In the genomic region with DNA sequence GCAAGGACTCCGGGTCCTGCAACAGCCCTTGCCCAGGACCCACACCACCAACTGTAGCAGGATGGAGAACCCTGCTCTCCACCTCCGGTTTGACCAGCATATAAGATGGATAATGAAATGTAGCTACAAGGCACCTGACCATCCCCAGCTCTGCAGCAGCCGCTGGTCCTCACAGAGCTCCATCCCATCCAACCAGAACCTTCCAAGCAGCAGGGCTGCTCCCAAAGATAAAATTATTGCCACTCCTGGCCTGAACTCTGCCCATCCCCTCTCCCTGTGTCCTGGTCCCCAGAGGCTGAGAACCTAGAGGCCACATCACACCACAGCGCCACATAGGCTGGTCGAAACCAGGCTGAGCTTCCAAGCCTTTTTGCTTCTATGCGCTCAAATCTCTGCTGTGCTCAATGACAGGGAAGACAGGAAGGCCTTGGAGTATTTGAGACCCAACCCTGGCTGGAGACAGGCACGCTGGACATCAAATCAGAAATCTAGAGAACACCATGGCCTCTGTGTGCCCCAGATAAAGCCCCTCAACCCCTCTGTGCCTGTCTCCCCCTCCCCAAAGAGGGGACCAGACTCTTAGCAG, we compare ENCODE assay signal across 10 cellular contexts. TPM values are rescaled to one million over a fixed set of nuclear protein-coding genes. Genes with fewer than 3 reads are reported as not detected.
DNase-seq lines count a peak whose midpoint lies in the region; ATAC-seq and TF ChIP-seq lines count a peak whose summit lies in the region.
"Had no signal": no experiment of that assay in that cellular context is flagged by ENCODE, and none has a peak within 500 bp of the region (broad histone marks: within the 10 kb centered on the region; RNA-seq: fewer than 3 reads in every experiment).

No MANE protein-coding gene starts in this region.

- intact Hi-C loops in lower lobe of right lung (cut with DNase I): no loop called here

- TF ChIP-seq CTCF in H9 (conservative IDR thresholded peaks at IDR 0.05) (no peak), lower lobe of right lung (IDR thresholded peaks at IDR 0.05) (no peak), MM.1S (IDR thresholded peaks at IDR 0.05; ENCODE audit: low read length) (no peak)

- H3K36me3 ChIP-seq in lower lobe of right lung (peaks cover 40% of the 10 kb centered on the region), skeletal muscle tissue (ENCODE audit: control insufficient read depth in 3 of 3, insufficient read depth in 3 of 3, low read length in 3 of 3) (peaks cover 8 to 14% (median 9%) of the 10 kb centered on the region in 3 donors), MM.1S (replicated peaks; ENCODE audit: insufficient read depth, low read length) (no peaks in the 10 kb centered on the region)

- no peak overlapping the region for H2BK5ac ChIP-seq in H9 (ENCODE audit: insufficient read length, low read length)

- H3K23ac ChIP-seq in H9 (ENCODE audit: insufficient read length, low read depth, low read length): no peak overlapping the region

- H3T11ph ChIP-seq in H9 (ENCODE audit: low read length): no peak overlapping the region

- H2AK5ac ChIP-seq in H9 (ENCODE audit: insufficient read length, low read length): no peak overlapping the region

- H3K4me1 Mint-ChIP-seq in H9: peaks cover 42 to 46% of the 10 kb centered on the region in 2 experiments
- H3K4me1 Mint-ChIP-seq in activated naive CD8-positive, alpha-beta T cell treated with anti-CD3 and anti-CD28 coated beads, Interleukin-2, amount 10 ng/mL, durations not matched to agents 7 days and 5 days: peaks cover 27% of the 10 kb centered on the region

- H4K5ac ChIP-seq in H9 (ENCODE audit: insufficient read length, low read depth, low read length): no peak overlapping the region

- no peak overlapping the region for H3K14ac ChIP-seq in H9 (ENCODE audit: insufficient read depth, low read length)

- no peaks in the 10 kb centered on the region for H3K27me3 ChIP-seq in H9 (ENCODE audit: insufficient read depth, low read length)
- H3K27me3 ChIP-seq in lower lobe of right lung (ENCODE audit: low read depth): no peaks in the 10 kb centered on the region
- no peaks in the 10 kb centered on the region for H3K27me3 ChIP-seq in skeletal muscle tissue (ENCODE audit: control insufficient read depth in 3 of 3, insufficient read depth in 3 of 3, low read length in 3 of 3)
- no peaks in the 10 kb centered on the region for H3K27me3 ChIP-seq in MM.1S (replicated peaks; ENCODE audit: insufficient read depth, low read length)

- peaks cover 2% of the 10 kb centered on the region for H3K79me1 ChIP-seq in H9 (ENCODE audit: insufficient read depth, low read depth, low read length, poor library complexity, severe bottlenecking)

- no peaks in the 10 kb centered on the region for H3K27me3 Mint-ChIP-seq in H9 (ENCODE audit: low read depth)
- H3K27me3 Mint-ChIP-seq in activated naive CD8-positive, alpha-beta T cell treated with anti-CD3 and anti-CD28 coated beads, Interleukin-2, amount 10 ng/mL, durations not matched to agents 7 days and 5 days: no peaks in the 10 kb centered on the region

- no peak overlapping the region for H3K56ac ChIP-seq in H9 (ENCODE audit: insufficient read length, low read depth, low read length)

- H2BK20ac ChIP-seq in H9 (ENCODE audit: low read depth, low read length, poor library complexity, severe bottlenecking): no peak overlapping the region

- H3K27ac ChIP-seq in H9 (ENCODE audit: insufficient read length, low read depth, low read length): no peak overlapping the region
- peak overlapping the region; percentile 76 for H3K27ac ChIP-seq in lower lobe of right lung
- peak overlapping the region; percentile 65 for H3K27ac ChIP-seq in skeletal muscle tissue (ENCODE audit: low read depth, low read length)
- no peak overlapping the region for H3K27ac ChIP-seq in MM.1S (ENCODE audit: low read length)

- WGBS in H9 (ENCODE audit: extremely low coverage, insufficient read length, low lambda C conversion rate): no CpG with 5 or more reads among the region's 7 CpGs

- H2AFZ ChIP-seq in H9 (ENCODE audit: low read length) (no peak overlapping the region), MM.1S (ENCODE audit: low read length) (no peak overlapping the region)

- H2BK12ac ChIP-seq in H9 (ENCODE audit: insufficient read length, low read depth, low read length): no peak overlapping the region

- H3K9me3 ChIP-seq in H9 (ENCODE audit: control insufficient read depth, low read depth, low read length): no peaks in the 10 kb centered on the region
- H3K9me3 ChIP-seq in lower lobe of right lung: no peaks in the 10 kb centered on the region
- H3K9me3 ChIP-seq in skeletal muscle tissue (ENCODE audit: control insufficient read depth in 3 of 3, low read length in 3 of 3): no peaks in the 10 kb centered on the region
- no peaks in the 10 kb centered on the region for H3K9me3 ChIP-seq in MM.1S (replicated peaks; ENCODE audit: insufficient read depth, low read length)

- H3K4me2 ChIP-seq in H9 (ENCODE audit: insufficient read depth, insufficient read length, low read length): no peak overlapping the region
- no peak overlapping the region for H3K4me2 ChIP-seq in MM.1S (ENCODE audit: low read depth, low read length)

- H2BK120ac ChIP-seq in H9 (ENCODE audit: low read depth, low read length, poor library complexity, severe bottlenecking): no peak overlapping the region

- peaks cover 14% of the 10 kb centered on the region for H3K23me2 ChIP-seq in H9 (ENCODE audit: insufficient read length, low read depth, low read length, poor library complexity, severe bottlenecking)

- H3K18ac ChIP-seq in H9 (ENCODE audit: insufficient read length, low read depth, low read length): no peak overlapping the region

- no peak overlapping the region for H3K4me3 ChIP-seq in lower lobe of right lung
- peak overlapping the region in 2 of 3 donors; percentile 56 to 60 for H3K4me3 ChIP-seq in skeletal muscle tissue (ENCODE audit: low read length in 3 of 3)
- H3K4me3 ChIP-seq in MM.1S (ENCODE audit: low read length): no peak overlapping the region
- H3K4me3 ChIP-seq: K562 had no signal

- peaks cover 0 to 3% of the 10 kb centered on the region in 2 experiments; a peak in 2 of 5 replicates for H3K9me3 Mint-ChIP-seq in H9
- H3K9me3 Mint-ChIP-seq in activated naive CD8-positive, alpha-beta T cell treated with anti-CD3 and anti-CD28 coated beads, Interleukin-2, amount 10 ng/mL, durations not matched to agents 7 days and 5 days: no peaks in the 10 kb centered on the region
- H3K9me3 Mint-ChIP-seq: activated naive CD4-positive, alpha-beta T cell treated with anti-CD3 and anti-CD28 coated beads, Interleukin-2, amount 50 U/mL, for 72 hours had no signal

- H4K8ac ChIP-seq in H9 (replicated peaks; ENCODE audit: insufficient read length, low read depth, low read length): no peak overlapping the region

- H4K20me1 ChIP-seq in H9 (ENCODE audit: control insufficient read depth, insufficient read depth, insufficient read length): no peaks in the 10 kb centered on the region
- no peaks in the 10 kb centered on the region for H4K20me1 ChIP-seq in MM.1S (ENCODE audit: insufficient read depth, low read length)

- no peaks in the 10 kb centered on the region; the same call in 1 of the 2 replicates for H3K4me1 ChIP-seq in H9 (ENCODE audit: insufficient read depth, low read length)
- peaks cover 34% of the 10 kb centered on the region for H3K4me1 ChIP-seq in lower lobe of right lung
- H3K4me1 ChIP-seq in skeletal muscle tissue (ENCODE audit: control insufficient read depth in 3 of 3, insufficient read depth in 3 of 3, low read length in 3 of 3): peaks cover 29 to 38% (median 30%) of the 10 kb centered on the region in 3 donors
- no peaks in the 10 kb centered on the region for H3K4me1 ChIP-seq in MM.1S (ENCODE audit: low read length)

- H3K27ac Mint-ChIP-seq in H9: peak overlapping the region in 2 of 3 experiments; percentile 56 to 90; a peak in 4 of 7 replicates
- H3K27ac Mint-ChIP-seq in activated naive CD8-positive, alpha-beta T cell treated with anti-CD3 and anti-CD28 coated beads, Interleukin-2, amount 10 ng/mL, durations not matched to agents 7 days and 5 days: peak overlapping the region; percentile 30

- H3F3A ChIP-seq in MM.1S (ENCODE audit: insufficient read depth, low read length): no peaks in the 10 kb centered on the region

- DNase-seq in H9 (no peak), lower lobe of right lung (no peak), MM.1S (no peak)
- DNase-seq in activated naive CD8-positive, alpha-beta T cell treated with anti-CD3 and anti-CD28 coated beads, Interleukin-2, amount 10 ng/mL, durations not matched to agents 7 days and 5 days: no peak
- no peak for DNase-seq in effector CD4-positive, alpha-beta T cell
- DNase-seq: stimulated activated CD8-positive, alpha-beta memory T cell treated with anti-CD3 and anti-CD28 coated beads, Interleukin-4, amount 100 ng/mL, for 48 hours had no signal

- no peak overlapping the region for H4K91ac ChIP-seq in H9 (ENCODE audit: insufficient read length, low read depth, low read length)

- H3K9ac ChIP-seq in H9 (ENCODE audit: extremely low read depth, insufficient read length, low read length) (no peak overlapping the region), skeletal muscle tissue (ENCODE audit: low read depth in 1 of 3, low read length in 3 of 3) (peak overlapping the region in 2 of 3 donors; percentile 32 to 57), MM.1S (ENCODE audit: low read length) (no peak overlapping the region)

- H3K79me2 ChIP-seq in H9 (ENCODE audit: insufficient read depth, low read length): peaks cover 24% of the 10 kb centered on the region; the same call in 1 of the 2 replicates
- H3K79me2 ChIP-seq in MM.1S (ENCODE audit: low read length): no peaks in the 10 kb centered on the region

- H3K36me3 Mint-ChIP-seq in H9 (ENCODE audit: insufficient read depth in 1 of 3, low read depth in 3 of 3): peaks cover 21 to 63% (median 55%) of the 10 kb centered on the region in 3 experiments
- peaks cover 3% of the 10 kb centered on the region for H3K36me3 Mint-ChIP-seq in activated naive CD8-positive, alpha-beta T cell treated with anti-CD3 and anti-CD28 coated beads, Interleukin-2, amount 10 ng/mL, durations not matched to agents 7 days and 5 days

- ATAC-seq in activated naive CD8-positive, alpha-beta T cell treated with anti-CD3 and anti-CD28 coated beads, Interleukin-2, amount 10 ng/mL, durations not matched to agents 7 days and 5 days (ENCODE audit: low read depth): no peak
- ATAC-seq in lower lobe of right lung: no peak
- no peak for ATAC-seq in HG03521 (IDR thresholded peaks at IDR 0.05; ENCODE audit: unreplicated experiment)
- ATAC-seq: activated naive CD4-positive, alpha-beta T cell treated with anti-CD3 and anti-CD28 coated beads, Interleukin-2, amount 50 U/mL, for 72 hours; K562 had no signal

- H3K4me3 Mint-ChIP-seq in H9: peak overlapping the region in 1 of 2 experiments; percentile 46; a peak in 1 of 5 replicates
- no peak overlapping the region for H3K4me3 Mint-ChIP-seq in activated naive CD8-positive, alpha-beta T cell treated with anti-CD3 and anti-CD28 coated beads, Interleukin-2, amount 10 ng/mL, durations not matched to agents 7 days and 5 days

- POLR2A ChIA-PET in activated naive CD8-positive, alpha-beta T cell treated with anti-CD3 and anti-CD28 coated beads, Interleukin-2, amount 10 ng/mL, durations not matched to agents 7 days and 5 days (lab: Charles Lee): no interaction called here

- H3K9me2 ChIP-seq in MM.1S (replicated peaks; ENCODE audit: insufficient read depth, low read length): no peaks in the 10 kb centered on the region

- no peak overlapping the region for H2BK15ac ChIP-seq in H9 (ENCODE audit: low read depth, low read length)

- no peak overlapping the region for H3K4ac ChIP-seq in H9 (ENCODE audit: low read depth, low read length)

RNA-seq across cellular contexts. Expression of a gene that starts 4.2 kb away (rescaled TPM):
- total RNA-seq in H9 (2021) (209 TPM in 2 replicates), lower lobe of right lung (83.5 TPM), skeletal muscle tissue (76.2 TPM)
- 10 to 100 TPM; 31.7 to 32.3 TPM for total RNA-seq in activated naive CD8-positive, alpha-beta T cell treated with anti-CD3 and anti-CD28 coated beads, Interleukin-2, amount 10 ng/mL, durations not matched to agents 7 days and 5 days

RNA-seq across cellular contexts. Expression of a gene that starts 34.2 kb away (rescaled TPM):
- 13.0 and 14.8 TPM in 2 replicates for total RNA-seq in H9 (2021)
- total RNA-seq in activated naive CD8-positive, alpha-beta T cell treated with anti-CD3 and anti-CD28 coated beads, Interleukin-2, amount 10 ng/mL, durations not matched to agents 7 days and 5 days: 10 to 100 TPM; 41.2 to 42.1 TPM
- 12.7 TPM for total RNA-seq in lower lobe of right lung
- 12.0 TPM for total RNA-seq in skeletal muscle tissue

RNA-seq across cellular contexts. Expression of a gene that starts 34.5 kb away (rescaled TPM):
- total RNA-seq in H9 (2021) (58.3 and 60.5 TPM in 2 replicates), lower lobe of right lung (21.8 TPM), skeletal muscle tissue (44.9 TPM)
- 100 to 1,000 TPM; 121 to 131 TPM for total RNA-seq in activated naive CD8-positive, alpha-beta T cell treated with anti-CD3 and anti-CD28 coated beads, Interleukin-2, amount 10 ng/mL, durations not matched to agents 7 days and 5 days

Comparison
In these comparisons a context has a peak if more than half of its experiments do, and no peak if none do; other contexts are left out.
1. H3K27ac ChIP-seq: peak in lower lobe of right lung (single experiment) and skeletal muscle tissue (single experiment); none in H9 (single experiment) and MM.1S (single experiment).
2. H3K9ac ChIP-seq: peak in skeletal muscle tissue (2 of 3); none in H9 (single experiment) and MM.1S (single experiment).
3. H3K4me3 ChIP-seq: peak in skeletal muscle tissue (2 of 3); none in lower lobe of right lung (single experiment) and MM.1S (single experiment).